In genomic region chr1:62389531-62389930, GRCh38 we compare ENCODE assay signal across 22 cellular contexts.
"Had no signal": no experiment of that assay in that cellular context is flagged by ENCODE, and none has a peak within 500 bp of the region (broad histone marks: within the 10 kb centered on the region; RNA-seq: fewer than 3 reads in every experiment).

No MANE protein-coding gene starts in this region.

- H3K27ac ChIP-seq: dorsolateral prefrontal cortex, esophagus muscularis mucosa, foreskin keratinocyte, ovary, right atrium auricular region, sigmoid colon, stomach, thoracic aorta, transverse colon had no signal

- H3K27me3 ChIP-seq: dorsolateral prefrontal cortex, esophagus muscularis mucosa, ovary, right atrium auricular region, sigmoid colon, stomach, transverse colon had no signal

- H3K36me3 Mint-ChIP-seq: immature natural killer cell; naive thymus-derived CD8-positive, alpha-beta T cell had no signal

- H3K9me3 Mint-ChIP-seq: immature natural killer cell; naive thymus-derived CD8-positive, alpha-beta T cell had no signal

- H3K4me3 Mint-ChIP-seq: immature natural killer cell; naive thymus-derived CD8-positive, alpha-beta T cell had no signal

- H3K27ac Mint-ChIP-seq: immature natural killer cell; naive thymus-derived CD8-positive, alpha-beta T cell had no signal

- FAIRE-seq: kidney, small intestine had no signal

- H3K4me1 Mint-ChIP-seq: immature natural killer cell; naive thymus-derived CD8-positive, alpha-beta T cell had no signal

- H3K9me3 ChIP-seq: esophagus muscularis mucosa, mucosa of descending colon, ovary, right atrium auricular region, sigmoid colon, stomach, thoracic aorta, transverse colon had no signal

- H3K4me1 ChIP-seq: foreskin keratinocyte, right atrium auricular region had no signal

- DNase-seq: cortex of kidney; dorsolateral prefrontal cortex; effector CD8-positive, alpha-beta T cell; foreskin keratinocyte; immature natural killer cell; kidney; left cardiac atrium; left ventricle myocardium superior; mucosa of descending colon; naive thymus-derived CD8-positive, alpha-beta T cell; ovary; sigmoid colon; small intestine; stimulated activated CD4-positive, alpha-beta T cell treated with anti-CD3 and anti-CD28 coated beads, Interleukin-12 subunit alpha, Interleukin-12 subunit beta, amount 100 ng/mL, for 4 hours; stimulated activated naive CD4-positive, alpha-beta T cell; stomach; substantia nigra; transverse colon had no signal

- H3K36me3 ChIP-seq: esophagus muscularis mucosa, ovary, right atrium auricular region, sigmoid colon, stomach, thoracic aorta, transverse colon had no signal

- ATAC-seq: foreskin keratinocyte; left cardiac atrium; left ventricle myocardium superior; mucosa of descending colon; naive thymus-derived CD8-positive, alpha-beta T cell had no signal

- H3K4me3 ChIP-seq: dorsolateral prefrontal cortex, esophagus muscularis mucosa, lung, mucosa of descending colon, ovary, right atrium auricular region, sigmoid colon, stomach, thoracic aorta, transverse colon had no signal
